ENCODE assay signal across 12 cellular contexts in genomic region chr20:50916257-50916656, GRCh38. TPM values are rescaled to one million over a fixed set of nuclear protein-coding genes. Genes with fewer than 3 reads are reported as not detected.
DNase-seq lines count a peak whose midpoint lies in the region; ATAC-seq and TF ChIP-seq lines count a peak whose summit lies in the region.
"Had no signal": no experiment of that assay in that cellular context is flagged by ENCODE, and none has a peak within 500 bp of the region (broad histone marks: within the 10 kb centered on the region; RNA-seq: fewer than 3 reads in every experiment).

No MANE protein-coding gene starts in this region.

- no peak overlapping the region for H3K9ac ChIP-seq in colonic mucosa (ENCODE audit: low read depth in 2 of 2, low read length in 2 of 2)

- peaks cover 17% of the 10 kb centered on the region for H3K36me3 Mint-ChIP-seq in CD4-positive, CD25-positive, alpha-beta regulatory T cell
- no peaks in the 10 kb centered on the region for H3K36me3 Mint-ChIP-seq in mesothelial cell of epicardium

- peaks cover 0 to 3% (median 0%) of the 10 kb centered on the region in 7 donors for H3K9me3 Mint-ChIP-seq in CD4-positive, CD25-positive, alpha-beta regulatory T cell
- no peaks in the 10 kb centered on the region for H3K9me3 Mint-ChIP-seq in mesothelial cell of epicardium
- H3K9me3 Mint-ChIP-seq: neural progenitor cell had no signal

- peaks cover 61 to 93% (median 81%) of the 10 kb centered on the region in 4 donors for H3K4me1 Mint-ChIP-seq in CD4-positive, CD25-positive, alpha-beta regulatory T cell
- H3K4me1 Mint-ChIP-seq in mesothelial cell of epicardium = peaks cover 69% of the 10 kb centered on the region

- H3K27ac Mint-ChIP-seq in CD4-positive, CD25-positive, alpha-beta regulatory T cell = peak overlapping the region; percentile 18 to 87 (median 46)
- H3K27ac Mint-ChIP-seq in mesothelial cell of epicardium = peak overlapping the region; percentile 10
- H3K27ac Mint-ChIP-seq: neural progenitor cell had no signal

- H3K4me3 ChIP-seq in CD4-positive, CD25-positive, alpha-beta regulatory T cell (ENCODE audit: low read depth, low read length) = peak overlapping the region; percentile 28
- H3K4me3 ChIP-seq in colonic mucosa = no peak overlapping the region
- H3K4me3 ChIP-seq: neural progenitor cell, testis had no signal

- no peak for TF ChIP-seq CTCF in colonic mucosa (IDR thresholded peaks at IDR 0.05)
- TF ChIP-seq CTCF in mesothelial cell of epicardium (IDR thresholded peaks at IDR 0.05; ENCODE audit: unreplicated experiment) = no peak

- no peak overlapping the region for H3K27ac ChIP-seq in CD4-positive, CD25-positive, alpha-beta regulatory T cell (ENCODE audit: insufficient read depth, low read length, poor library complexity, severe bottlenecking)
- no peak overlapping the region for H3K27ac ChIP-seq in colonic mucosa

- peaks cover 48% of the 10 kb centered on the region for H3K4me1 ChIP-seq in CD4-positive, CD25-positive, alpha-beta regulatory T cell (ENCODE audit: control insufficient read depth, insufficient read depth, low read length, poor library complexity, severe bottlenecking)
- peaks cover 10% of the 10 kb centered on the region for H3K4me1 ChIP-seq in colonic mucosa

- H3K27me3 ChIP-seq in CD4-positive, CD25-positive, alpha-beta regulatory T cell (ENCODE audit: control insufficient read depth, insufficient read depth, low read length) = no peaks in the 10 kb centered on the region
- H3K27me3 ChIP-seq in colonic mucosa = no peaks in the 10 kb centered on the region
- H3K27me3 ChIP-seq: neural progenitor cell, testis had no signal

- H3K27me3 Mint-ChIP-seq in CD4-positive, CD25-positive, alpha-beta regulatory T cell = no peaks in the 10 kb centered on the region
- no peaks in the 10 kb centered on the region for H3K27me3 Mint-ChIP-seq in mesothelial cell of epicardium (ENCODE audit: low read depth)

- no peaks in the 10 kb centered on the region for H3K9me3 ChIP-seq in CD4-positive, CD25-positive, alpha-beta regulatory T cell (ENCODE audit: control insufficient read depth in 2 of 2, low read length in 2 of 2)
- no peaks in the 10 kb centered on the region for H3K9me3 ChIP-seq in colonic mucosa
- H3K9me3 ChIP-seq: testis had no signal

- H3K4me3 Mint-ChIP-seq in CD4-positive, CD25-positive, alpha-beta regulatory T cell = peak overlapping the region in 1 of 4 donors; percentile 24
- no peak overlapping the region for H3K4me3 Mint-ChIP-seq in mesothelial cell of epicardium
- H3K4me3 Mint-ChIP-seq: neural progenitor cell had no signal

- no peak for ATAC-seq in CD4-positive, CD25-positive, alpha-beta regulatory T cell (ENCODE audit: low read depth in 2 of 2)
- ATAC-seq in HG03520 (IDR thresholded peaks at IDR 0.05; ENCODE audit: unreplicated experiment) = no peak

- intact Hi-C loops in colonic mucosa (cut with DNase I) = no loop called here

- no peak for DNase-seq in CD4-positive, CD25-positive, alpha-beta regulatory T cell
- DNase-seq in LoVo (ENCODE audit: low spot score) = peak; percentile 4
- DNase-seq in colonic mucosa = peak; percentile 49
- no peak for DNase-seq in mesothelial cell of epicardium (ENCODE audit: low spot score in 2 of 2, unreplicated experiment in 2 of 2)
- DNase-seq in KG1 (lab: John Stamatoyannopoulos, UW) = no peak
- no peak for DNase-seq in NOMO-1 treated with DMSO at 0.1 percent for 48 hours (lab: John Stamatoyannopoulos, UW; ENCODE audit: unreplicated experiment)
- DNase-seq in NCI-H1694 (lab: John Stamatoyannopoulos, UW) = no peak
- DNase-seq: central memory CD4-positive, alpha-beta T cell; RPMI8226; testis had no signal

- H3K36me3 ChIP-seq in CD4-positive, CD25-positive, alpha-beta regulatory T cell (ENCODE audit: control insufficient read depth, insufficient read depth, low read length) = peaks cover 4% of the 10 kb centered on the region
- no peaks in the 10 kb centered on the region for H3K36me3 ChIP-seq in colonic mucosa

RNA-seq across cellular contexts. Expression of gene ADNP, which starts 15.0 kb away (rescaled TPM):
- total RNA-seq in CD4-positive, CD25-positive, alpha-beta regulatory T cell = 61.5 TPM
- polyA plus RNA-seq in CD4-positive, CD25-positive, alpha-beta regulatory T cell = 1 to 10 TPM; 4.9 to 8.2 (median 6.5) TPM
- total RNA-seq in colonic mucosa = 10 to 100 TPM; 46.8 to 54.0 TPM
- total RNA-seq in mesothelial cell of epicardium = 158 to 165 TPM (median 159 TPM) in 3 replicates

RNA-seq across cellular contexts. Expression of gene DPM1, which starts 42.1 kb away (rescaled TPM):
- total RNA-seq in CD4-positive, CD25-positive, alpha-beta regulatory T cell = 34.3 TPM
- 10 to 100 TPM; 55.9 to 82.0 (median 75.1) TPM for polyA plus RNA-seq in CD4-positive, CD25-positive, alpha-beta regulatory T cell
- 10 to 100 TPM; 37.0 to 43.9 TPM for total RNA-seq in colonic mucosa
- 34.5 to 36.5 TPM (median 36.0 TPM) in 3 replicates for total RNA-seq in mesothelial cell of epicardium

RNA-seq across cellular contexts. Expression of gene MOCS3, which starts 42.4 kb away (rescaled TPM):
- total RNA-seq in CD4-positive, CD25-positive, alpha-beta regulatory T cell = 2.7 TPM
- polyA plus RNA-seq in CD4-positive, CD25-positive, alpha-beta regulatory T cell = 1 to 10 TPM; 2.8 to 7.0 (median 5.1) TPM
- total RNA-seq in colonic mucosa (1 to 10 TPM; 4.6 to 5.1 TPM), mesothelial cell of epicardium (5.4 to 5.7 TPM (median 5.7 TPM) in 3 replicates)

Comparison
In these comparisons a context has a peak if more than half of its experiments do, and no peak if none do; other contexts are left out.
1. DNase-seq: peak in LoVo (single experiment) and colonic mucosa (single experiment); none in CD4-positive, CD25-positive, alpha-beta regulatory T cell (0 of 3), mesothelial cell of epicardium (0 of 2), KG1 (single experiment), NOMO-1 treated with DMSO at 0.1 percent for 48 hours (single experiment) and NCI-H1694 (single experiment).